ENCODE assay signal across 26 cellular contexts in genomic region chr10:1396236-1396635, GRCh38.
"Had no signal": no experiment of that assay in that cellular context is flagged by ENCODE, and none has a peak within 500 bp of the region (broad histone marks: within the 10 kb centered on the region; RNA-seq: fewer than 3 reads in every experiment).

No MANE protein-coding gene starts in this region.

- H3K36me3 ChIP-seq: adrenal gland, SJSA1 had no signal

- H3K4me3 ChIP-seq: adrenal gland, SJSA1 had no signal

- H3K4me3 Mint-ChIP-seq: activated CD4-positive, alpha-beta T cell treated with anti-CD3 and anti-CD28 coated beads, Interleukin-2, amount 10 ng/mL, durations not matched to agents 24 days and 14 days; activated naive CD4-positive, alpha-beta T cell treated with anti-CD3 and anti-CD28 coated beads, Interleukin-2, amount 10 ng/mL, durations not matched to agents 7 days and 5 days; activated naive CD8-positive, alpha-beta T cell treated with anti-CD3 and anti-CD28 coated beads, Interleukin-2, amount 10 ng/mL, durations not matched to agents 7 days and 5 days; T-helper 17 cell; WTC11 had no signal

- H3K27ac Mint-ChIP-seq: activated CD4-positive, alpha-beta T cell treated with anti-CD3 and anti-CD28 coated beads, Interleukin-2, amount 10 ng/mL, durations not matched to agents 24 days and 14 days; activated naive CD4-positive, alpha-beta T cell treated with anti-CD3 and anti-CD28 coated beads, Interleukin-2, amount 10 ng/mL, durations not matched to agents 7 days and 5 days; activated naive CD8-positive, alpha-beta T cell treated with anti-CD3 and anti-CD28 coated beads, Interleukin-2, amount 10 ng/mL, durations not matched to agents 7 days and 5 days; T-helper 17 cell; WTC11 had no signal

- H3K36me3 Mint-ChIP-seq: activated naive CD4-positive, alpha-beta T cell treated with anti-CD3 and anti-CD28 coated beads, Interleukin-2, amount 10 ng/mL, durations not matched to agents 7 days and 5 days; activated naive CD8-positive, alpha-beta T cell treated with anti-CD3 and anti-CD28 coated beads, Interleukin-2, amount 10 ng/mL, durations not matched to agents 7 days and 5 days; WTC11 had no signal

- H3K27me3 Mint-ChIP-seq: activated CD4-positive, alpha-beta T cell treated with anti-CD3 and anti-CD28 coated beads, Interleukin-2, amount 10 ng/mL, durations not matched to agents 24 days and 14 days; activated naive CD4-positive, alpha-beta T cell treated with anti-CD3 and anti-CD28 coated beads, Interleukin-2, amount 10 ng/mL, durations not matched to agents 7 days and 5 days; activated naive CD8-positive, alpha-beta T cell treated with anti-CD3 and anti-CD28 coated beads, Interleukin-2, amount 10 ng/mL, durations not matched to agents 7 days and 5 days had no signal

- H3K4me1 ChIP-seq: adrenal gland, SJSA1 had no signal

- H3K27ac ChIP-seq: adrenal gland, SJSA1 had no signal

- H3K27me3 ChIP-seq: adrenal gland, SJSA1 had no signal

- DNase-seq: activated CD4-positive, alpha-beta T cell treated with anti-CD3 and anti-CD28 coated beads, Interleukin-2, amount 10 ng/mL, durations not matched to agents 24 days and 14 days; activated CD4-positive, alpha-beta T cell treated with anti-CD3 and anti-CD28 coated beads, Interleukin-2, amount 50 U/mL, for 48 hours; activated CD4-positive, CD25-positive, alpha-beta regulatory T cell treated with anti-CD3 and anti-CD28 coated beads, Interleukin-2, amount 50 U/mL, for 72 hours; activated gamma-delta T cell treated with Interleukin-2 at 50 U/mL for 16 hours; activated naive CD4-positive, alpha-beta T cell treated with anti-CD3 and anti-CD28 coated beads, Interleukin-2, amount 10 ng/mL, durations not matched to agents 7 days and 5 days; activated naive CD8-positive, alpha-beta T cell treated with anti-CD3 and anti-CD28 coated beads, Interleukin-2, amount 10 ng/mL, durations not matched to agents 7 days and 5 days; activated T-cell treated with anti-CD3 and anti-CD28 coated beads, Interleukin-2, amount 50 U/mL, for 1 hour; anterior cingulate cortex; caudate nucleus; Karpas-422; MM.1S; NCI-H1105; NCI-H1436; NCI-H187; NCI-H2081; NCI-H510A treated with DMSO at 0.1 percent for 48 hours; NCI-H69; NK-92 treated with Interleukin-12 subunit alpha and Interleukin-12 subunit beta, amount 100 ng/mL, for 24 hours; OCI-M1; RPMI8226; T-helper 17 cell; T-helper 9 cell had no signal

- H3K4me1 Mint-ChIP-seq: activated CD4-positive, alpha-beta T cell treated with anti-CD3 and anti-CD28 coated beads, Interleukin-2, amount 10 ng/mL, durations not matched to agents 24 days and 14 days; activated naive CD4-positive, alpha-beta T cell treated with anti-CD3 and anti-CD28 coated beads, Interleukin-2, amount 10 ng/mL, durations not matched to agents 7 days and 5 days; activated naive CD8-positive, alpha-beta T cell treated with anti-CD3 and anti-CD28 coated beads, Interleukin-2, amount 10 ng/mL, durations not matched to agents 7 days and 5 days had no signal

- H3K9me3 Mint-ChIP-seq: activated CD4-positive, alpha-beta T cell treated with anti-CD3 and anti-CD28 coated beads, Interleukin-2, amount 10 ng/mL, durations not matched to agents 24 days and 14 days; activated naive CD4-positive, alpha-beta T cell treated with anti-CD3 and anti-CD28 coated beads, Interleukin-2, amount 10 ng/mL, durations not matched to agents 7 days and 5 days; activated naive CD8-positive, alpha-beta T cell treated with anti-CD3 and anti-CD28 coated beads, Interleukin-2, amount 10 ng/mL, durations not matched to agents 7 days and 5 days; WTC11 had no signal

- ATAC-seq: Panc1, T-helper 17 cell, WTC11 had no signal

- H3K9me3 ChIP-seq: adrenal gland, SJSA1 had no signal
